In the genomic region with DNA sequence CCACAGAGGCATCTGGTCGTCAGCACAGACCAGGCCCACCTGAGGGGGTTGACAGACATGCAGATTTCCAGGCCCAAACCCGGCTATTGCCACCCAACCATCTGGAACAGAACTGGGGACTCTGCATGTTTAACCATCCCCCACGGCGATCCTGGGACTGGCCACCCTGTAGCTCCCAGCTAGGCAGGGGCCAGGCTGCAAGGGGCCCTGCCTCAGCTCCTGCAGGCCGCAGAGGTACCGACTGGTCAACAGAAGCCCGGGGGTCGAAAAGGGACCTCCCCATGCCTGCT, we compare ENCODE assay signal across 11 cellular contexts.
DNase-seq lines count a peak whose midpoint lies in the region; ATAC-seq and TF ChIP-seq lines count a peak whose summit lies in the region.
"Had no signal": no experiment of that assay in that cellular context is flagged by ENCODE, and none has a peak within 500 bp of the region (broad histone marks: within the 10 kb centered on the region; RNA-seq: fewer than 3 reads in every experiment).

No MANE protein-coding gene starts in this region.

- peak in 1 of 4 experiments; percentile 9 for TF ChIP-seq CTCF in sigmoid colon (IDR thresholded peaks at IDR 0.05)

- ATAC-seq in SK-N-SH treated with all-trans-retinoic acid at 6 μM for 48 hours (peak; percentile 56), right cardiac atrium (peak; percentile 5 to 10)

- TF ChIP-seq EP300 in sigmoid colon (IDR thresholded peaks at IDR 0.05), result no peak

- intact Hi-C loops in right cardiac atrium (cut with DNase I) (loop anchor here in 3 of 4 donors (5.0 to 10.0 kb wide), 3 partner anchors 130 to 193 kb away; no protein-coding TSS in a partner anchor), sigmoid colon (cut with DNase I) (loop anchor here (1.0 to 5.0 kb wide), 4 partner anchors 42 to 222 kb away; partner anchors contain the start of gene TNRC6C)

- H3K4me3 ChIP-seq in right cardiac atrium (ENCODE audit: low read length) (no peak overlapping the region), sigmoid colon (peak overlapping the region in 2 of 4 donors; percentile 31 to 36)

- H3K4me1 ChIP-seq in right cardiac atrium (ENCODE audit: control insufficient read depth, insufficient read depth, low read length) (peaks cover 8% of the 10 kb centered on the region), sigmoid colon (peaks cover 0 to 49% (median 38%) of the 10 kb centered on the region in 4 donors)

- H3K9me3 ChIP-seq in right cardiac atrium (ENCODE audit: control insufficient read depth, low read length) (no peaks in the 10 kb centered on the region), sigmoid colon (peaks cover 0 to 3% (median 0%) of the 10 kb centered on the region in 4 donors)

- DNase-seq in AG20443 (ENCODE audit: low spot score) (peak; percentile 16), right cardiac atrium (peak in 2 of 3 donors; percentile 32 to 74), sigmoid colon (no peak), NCI-H226 (no peak), OCI-M2 (lab: John Stamatoyannopoulos, UW; ENCODE audit: unreplicated experiment) (no peak), epidermal melanocyte (ENCODE audit: insufficient read length, low spot score) (no peak), NCI-H2107 treated with DMSO at 0.1 percent for 48 hours (lab: John Stamatoyannopoulos, UW; ENCODE audit: unreplicated experiment) (no peak)
- DNase-seq: activated CD4-positive, alpha-beta T cell treated with anti-CD3 and anti-CD28 coated beads for 4 hours; activated naive CD4-positive, alpha-beta T cell treated with Interleukin-2 at 50 U/mL for 16 hours; SW 1271 had no signal

- no peaks in the 10 kb centered on the region for H3K36me3 ChIP-seq in sigmoid colon

- H3K27me3 ChIP-seq in right cardiac atrium (ENCODE audit: control insufficient read depth, insufficient read depth) (no peaks in the 10 kb centered on the region), sigmoid colon (no peaks in the 10 kb centered on the region)

- TF ChIP-seq POLR2A in sigmoid colon (IDR thresholded peaks at IDR 0.05), result no peak

- 23% methylated on average over 8 of the region's 8 CpGs for whole genome bisulfite sequencing in right cardiac atrium
- 27 to 55% methylated on average over 8 of the region's 8 CpGs for WGBS in sigmoid colon, 2 donors

- H3K27ac ChIP-seq in right cardiac atrium (ENCODE audit: low read length) (peak overlapping the region; percentile 82), sigmoid colon (peak overlapping the region; percentile 86 to 91 (median 90))

TF ChIP-seq in SK-N-SH treated with all-trans-retinoic acid at 6 μM for 48 hours, 23 proteins besides CTCF, POLR2A, EP300 and RAD21:
- TF ChIP-seq ZNF565 (CRISPR knock-in tag; conservative IDR thresholded peaks at IDR 0.05; ENCODE audit: low read depth) (no peak), CREB5 (CRISPR knock-in tag; IDR thresholded peaks at IDR 0.05; ENCODE audit: low read depth) (no peak), BACH2 (CRISPR knock-in tag; IDR thresholded peaks at IDR 0.05; ENCODE audit: borderline replicate concordance) (no peak), GLIS3 (CRISPR knock-in tag; IDR thresholded peaks at IDR 0.05) (no peak), TOX (CRISPR knock-in tag; IDR thresholded peaks at IDR 0.05; ENCODE audit: borderline replicate concordance) (no peak), CSDC2 (CRISPR knock-in tag; IDR thresholded peaks at IDR 0.05) (no peak), ISL1 (CRISPR knock-in tag; IDR thresholded peaks at IDR 0.05) (no peak), PPARA (CRISPR knock-in tag; IDR thresholded peaks at IDR 0.05; ENCODE audit: borderline replicate concordance) (no peak), OSR1 (CRISPR knock-in tag; IDR thresholded peaks at IDR 0.05) (no peak), ZC3H10 (CRISPR knock-in tag; IDR thresholded peaks at IDR 0.05) (no peak), SNAI2 (CRISPR knock-in tag; IDR thresholded peaks at IDR 0.05) (no peak), ZNF70 (CRISPR knock-in tag; IDR thresholded peaks at IDR 0.05) (no peak), ZFP3 (CRISPR knock-in tag; IDR thresholded peaks at IDR 0.05) (no peak), RARB (CRISPR knock-in tag; IDR thresholded peaks at IDR 0.05) (no peak)
- TF ChIP-seq, protein P1, sequence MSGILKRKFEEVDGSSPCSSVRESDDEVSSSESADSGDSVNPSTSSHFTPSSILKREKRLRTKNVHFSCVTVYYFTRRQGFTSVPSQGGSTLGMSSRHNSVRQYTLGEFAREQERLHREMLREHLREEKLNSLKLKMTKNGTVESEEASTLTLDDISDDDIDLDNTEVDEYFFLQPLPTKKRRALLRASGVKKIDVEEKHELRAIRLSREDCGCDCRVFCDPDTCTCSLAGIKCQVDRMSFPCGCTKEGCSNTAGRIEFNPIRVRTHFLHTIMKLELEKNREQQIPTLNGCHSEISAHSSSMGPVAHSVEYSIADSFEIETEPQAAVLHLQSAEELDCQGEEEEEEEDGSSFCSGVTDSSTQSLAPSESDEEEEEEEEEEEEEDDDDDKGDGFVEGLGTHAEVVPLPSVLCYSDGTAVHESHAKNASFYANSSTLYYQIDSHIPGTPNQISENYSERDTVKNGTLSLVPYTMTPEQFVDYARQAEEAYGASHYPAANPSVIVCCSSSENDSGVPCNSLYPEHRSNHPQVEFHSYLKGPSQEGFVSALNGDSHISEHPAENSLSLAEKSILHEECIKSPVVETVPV (CRISPR knock-in tag; IDR thresholded peaks at IDR 0.05), result no peak
- TF ChIP-seq, protein P2, sequence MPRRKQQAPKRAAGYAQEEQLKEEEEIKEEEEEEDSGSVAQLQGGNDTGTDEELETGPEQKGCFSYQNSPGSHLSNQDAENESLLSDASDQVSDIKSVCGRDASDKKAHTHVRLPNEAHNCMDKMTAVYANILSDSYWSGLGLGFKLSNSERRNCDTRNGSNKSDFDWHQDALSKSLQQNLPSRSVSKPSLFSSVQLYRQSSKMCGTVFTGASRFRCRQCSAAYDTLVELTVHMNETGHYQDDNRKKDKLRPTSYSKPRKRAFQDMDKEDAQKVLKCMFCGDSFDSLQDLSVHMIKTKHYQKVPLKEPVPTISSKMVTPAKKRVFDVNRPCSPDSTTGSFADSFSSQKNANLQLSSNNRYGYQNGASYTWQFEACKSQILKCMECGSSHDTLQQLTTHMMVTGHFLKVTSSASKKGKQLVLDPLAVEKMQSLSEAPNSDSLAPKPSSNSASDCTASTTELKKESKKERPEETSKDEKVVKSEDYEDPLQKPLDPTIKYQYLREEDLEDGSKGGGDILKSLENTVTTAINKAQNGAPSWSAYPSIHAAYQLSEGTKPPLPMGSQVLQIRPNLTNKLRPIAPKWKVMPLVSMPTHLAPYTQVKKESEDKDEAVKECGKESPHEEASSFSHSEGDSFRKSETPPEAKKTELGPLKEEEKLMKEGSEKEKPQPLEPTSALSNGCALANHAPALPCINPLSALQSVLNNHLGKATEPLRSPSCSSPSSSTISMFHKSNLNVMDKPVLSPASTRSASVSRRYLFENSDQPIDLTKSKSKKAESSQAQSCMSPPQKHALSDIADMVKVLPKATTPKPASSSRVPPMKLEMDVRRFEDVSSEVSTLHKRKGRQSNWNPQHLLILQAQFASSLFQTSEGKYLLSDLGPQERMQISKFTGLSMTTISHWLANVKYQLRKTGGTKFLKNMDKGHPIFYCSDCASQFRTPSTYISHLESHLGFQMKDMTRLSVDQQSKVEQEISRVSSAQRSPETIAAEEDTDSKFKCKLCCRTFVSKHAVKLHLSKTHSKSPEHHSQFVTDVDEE (CRISPR knock-in tag; IDR thresholded peaks at IDR 0.05), result no peak
- TF ChIP-seq, protein P3, sequence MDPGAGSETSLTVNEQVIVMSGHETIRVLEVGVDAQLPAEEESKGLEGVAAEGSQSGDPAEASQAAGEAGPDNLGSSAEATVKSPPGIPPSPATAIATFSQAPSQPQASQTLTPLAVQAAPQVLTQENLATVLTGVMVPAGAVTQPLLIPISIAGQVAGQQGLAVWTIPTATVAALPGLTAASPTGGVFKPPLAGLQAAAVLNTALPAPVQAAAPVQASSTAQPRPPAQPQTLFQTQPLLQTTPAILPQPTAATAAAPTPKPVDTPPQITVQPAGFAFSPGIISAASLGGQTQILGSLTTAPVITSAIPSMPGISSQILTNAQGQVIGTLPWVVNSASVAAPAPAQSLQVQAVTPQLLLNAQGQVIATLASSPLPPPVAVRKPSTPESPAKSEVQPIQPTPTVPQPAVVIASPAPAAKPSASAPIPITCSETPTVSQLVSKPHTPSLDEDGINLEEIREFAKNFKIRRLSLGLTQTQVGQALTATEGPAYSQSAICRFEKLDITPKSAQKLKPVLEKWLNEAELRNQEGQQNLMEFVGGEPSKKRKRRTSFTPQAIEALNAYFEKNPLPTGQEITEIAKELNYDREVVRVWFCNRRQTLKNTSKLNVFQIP (CRISPR knock-in tag; IDR thresholded peaks at IDR 0.05; ENCODE audit: borderline replicate concordance, low read depth), result no peak
TF ChIP-seq in SK-N-SH treated with all-trans-retinoic acid at 6 μM for 48 hours: peak in this region for 0.

Comparison
In these comparisons a context has a peak if more than half of its experiments do, and no peak if none do; other contexts are left out.
1. DNase-seq: peak in AG20443 (single experiment) and right cardiac atrium (2 of 3); none in sigmoid colon (single experiment), NCI-H226 (single experiment), OCI-M2 (single experiment), epidermal melanocyte (single experiment) and NCI-H2107 treated with DMSO at 0.1 percent for 48 hours (single experiment).